In the genomic region with DNA sequence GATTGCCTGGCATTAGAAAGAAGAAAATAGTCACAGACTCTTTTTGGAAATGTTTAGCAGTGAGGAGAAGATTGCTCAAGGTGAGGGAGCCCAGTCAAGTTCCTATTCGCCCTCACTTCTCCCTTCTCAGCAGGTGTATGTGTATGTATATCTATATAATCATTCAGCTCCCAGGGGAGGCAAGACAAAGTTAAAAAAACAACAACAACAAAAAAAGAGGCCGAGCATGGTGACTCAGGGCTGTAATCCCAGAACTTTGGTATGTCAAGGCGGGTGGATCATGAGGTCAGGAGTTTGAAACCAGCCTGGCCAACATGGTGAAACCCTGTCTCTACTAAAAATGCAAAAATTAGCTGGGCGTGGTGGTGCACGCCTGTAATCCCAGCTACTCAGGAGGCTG, we compare ENCODE assay signal across 8 cellular contexts.
DNase-seq lines count a peak whose midpoint lies in the region; TF ChIP-seq lines count a peak whose summit lies in the region.
"Not testable (repeated sequence)": the region's sequence is repeated elsewhere in the genome, so short reads cannot be mapped to it uniquely, and the experiment has no call there.

No MANE protein-coding gene starts in this region.

- not testable (repeated sequence) for H3K4me2 ChIP-seq in PC-9

- peak overlapping the region; percentile 55 for H3K27ac Mint-ChIP-seq in endodermal cell
- H3K27ac Mint-ChIP-seq in nephron = peak overlapping the region; percentile 32 to 82 (median 64)

- not testable (repeated sequence) for TF ChIP-seq EP300 in stomach (IDR thresholded peaks at IDR 0.05)

- TF ChIP-seq CTCF in AG04450 (IDR thresholded peaks at IDR 0.05; ENCODE audit: low read depth, low read length); PC-9 (conservative IDR thresholded peaks at IDR 0.05); breast epithelium (IDR thresholded peaks at IDR 0.05); endodermal cell (conservative IDR thresholded peaks at IDR 0.05); nephron (IDR thresholded peaks at IDR 0.05; ENCODE audit: unreplicated experiment in 3 of 3); stomach (IDR thresholded peaks at IDR 0.05): not testable (repeated sequence)

- H3K36me3 ChIP-seq in HAP-1 (replicated peaks) (peaks cover 25% of the 10 kb centered on the region), endodermal cell (ENCODE audit: control insufficient read depth, insufficient read depth, low read length) (peaks cover 69% of the 10 kb centered on the region), stomach (peaks cover 4 to 18% (median 8%) of the 10 kb centered on the region in 4 donors)
- H3K36me3 ChIP-seq in PC-9 (ENCODE audit: low read depth); breast epithelium; iPS-15b (ENCODE audit: control insufficient read depth, insufficient read depth, low read length): not testable (repeated sequence)

- not testable (repeated sequence) for H2AFZ ChIP-seq in PC-9

- H3K9me2 ChIP-seq in PC-9 (ENCODE audit: insufficient read depth) = not testable (repeated sequence)

- peaks cover 73% of the 10 kb centered on the region for H3K4me1 Mint-ChIP-seq in endodermal cell
- peaks cover 60% of the 10 kb centered on the region for H3K4me1 Mint-ChIP-seq in nephron

- in situ Hi-C loops in HAP-1 (cut with MboI; ENCODE audit: low sequenced_read_pairs) = not testable (repeated sequence)

- peak overlapping the region; percentile 52 for H3K4me3 Mint-ChIP-seq in endodermal cell
- peak overlapping the region in 2 of 3 experiments; percentile 39 to 48 for H3K4me3 Mint-ChIP-seq in nephron

- H3K4me1 ChIP-seq in HAP-1 = peaks cover 52% of the 10 kb centered on the region
- peaks cover 28% of the 10 kb centered on the region for H3K4me1 ChIP-seq in PC-9 (replicated peaks; ENCODE audit: insufficient read depth)
- not testable (repeated sequence) for H3K4me1 ChIP-seq in breast epithelium
- H3K4me1 ChIP-seq in endodermal cell (ENCODE audit: control insufficient read depth, insufficient read depth, low read length) = peaks cover 32% of the 10 kb centered on the region
- H3K4me1 ChIP-seq in iPS-15b (ENCODE audit: control insufficient read depth, insufficient read depth, low read length) = peaks cover 25% of the 10 kb centered on the region
- peaks cover 14 to 66% (median 43%) of the 10 kb centered on the region in 4 donors for H3K4me1 ChIP-seq in stomach

- intact Hi-C loops in PC-9 (cut with micrococcal nuclease; ENCODE audit: unreplicated experiment); breast epithelium (cut with DNase I; ENCODE audit: low total_unique reads); stomach (cut with DNase I; ENCODE audit: low total_unique reads): not testable (repeated sequence)

- H3K9ac ChIP-seq in endodermal cell (ENCODE audit: extremely low read depth, low read length, poor library complexity, severe bottlenecking); iPS-15b (ENCODE audit: low read depth, low read length): not testable (repeated sequence)

- CTCF ChIA-PET in AG04450 (lab: Charles Lee) = interaction anchor here (0.7 to 1.4 kb wide), 2 partner anchors 48 to 442 kb away, joined by 3 to 4 read pairs; no protein-coding TSS in a partner anchor
- CTCF ChIA-PET in PC-9 (lab: Charles Lee) = not testable (repeated sequence)

- H3K27me3 Mint-ChIP-seq in endodermal cell (ENCODE audit: insufficient read depth); nephron (ENCODE audit: low read depth): not testable (repeated sequence)

- H3K9me3 ChIP-seq in AG04450 (ENCODE audit: control insufficient read depth, insufficient read depth, low read length); HAP-1; PC-9 (ENCODE audit: insufficient read depth, low read depth); breast epithelium; endodermal cell (ENCODE audit: control insufficient read depth, low read length); iPS-15b (ENCODE audit: control insufficient read depth, insufficient read depth, low read length); stomach: not testable (repeated sequence)

- H4K20me1 ChIP-seq in PC-9 (ENCODE audit: insufficient read depth) = not testable (repeated sequence)

- WGBS in endodermal cell (ENCODE audit: insufficient coverage in 1 of 2, insufficient read length in 1 of 2), 2 experiments = 53 to 58% methylated on average over 3 to 5 of the region's 5 CpGs
- WGBS in stomach, 5 donors = 63 to 78% (median 71%) methylated on average over 5 of the region's 5 CpGs

- H3K36me3 Mint-ChIP-seq in endodermal cell (ENCODE audit: low read depth) (peaks cover 34% of the 10 kb centered on the region), nephron (ENCODE audit: low read depth) (peaks cover 14% of the 10 kb centered on the region)

- H3K27ac ChIP-seq in AG04450 (ENCODE audit: low read depth, low read length) = peak overlapping the region; percentile 34
- peak overlapping the region; percentile 97 for H3K27ac ChIP-seq in PC-9
- H3K27ac ChIP-seq in breast epithelium = peak overlapping the region; percentile 56 to 80
- not testable (repeated sequence) for H3K27ac ChIP-seq in endodermal cell (ENCODE audit: low read depth, low read length)
- H3K27ac ChIP-seq in stomach = peak overlapping the region in 4 of 5 donors; percentile 33 to 72 (median 71)

- H3F3A ChIP-seq in PC-9 (ENCODE audit: insufficient read depth, low read depth) = peaks cover 36% of the 10 kb centered on the region

- POLR2A ChIA-PET in AG04450 (lab: Yijun Ruan, JAX); PC-9 (lab: Charles Lee; ENCODE audit: unreplicated experiment): not testable (repeated sequence)

- not testable (repeated sequence) for H3K9me3 Mint-ChIP-seq in endodermal cell, nephron

- TF ChIP-seq POLR2A in breast epithelium (IDR thresholded peaks at IDR 0.05); stomach (IDR thresholded peaks at IDR 0.05): not testable (repeated sequence)

- not testable (repeated sequence) for H3K4me3 ChIP-seq in AG04450 (ENCODE audit: low read depth, low read length); PC-9; breast epithelium; endodermal cell (ENCODE audit: low read length); stomach
- H3K4me3 ChIP-seq in HAP-1 (peak overlapping the region; percentile 54), iPS-15b (ENCODE audit: low read depth, low read length) (peak overlapping the region; percentile 70)

- H3K79me2 ChIP-seq in PC-9 (ENCODE audit: low read depth) = not testable (repeated sequence)

- not testable (repeated sequence) for H3K27me3 ChIP-seq in AG04450 (ENCODE audit: control insufficient read depth, insufficient read depth, low read length); HAP-1 (ENCODE audit: low read depth); PC-9 (ENCODE audit: insufficient read depth, low read depth); breast epithelium; endodermal cell (ENCODE audit: control insufficient read depth, insufficient read depth, low read length, poor library complexity, severe bottlenecking); iPS-15b (ENCODE audit: control insufficient read depth, insufficient read depth, low read length); stomach

- DNase-seq in AG04450 (ENCODE audit: low read depth, low spot score); HAP-1 (ENCODE audit: low spot score in 2 of 2); breast epithelium (ENCODE audit: low spot score in 2 of 2); endodermal cell; stomach: not testable (repeated sequence)
- peak in 1 of 2 experiments; percentile 29 for DNase-seq in PC-9

- not testable (repeated sequence) for BruUV-seq in PC-9 (replicated peaks; lab: Mats Ljungman, UMichigan)
